Comparison of ENCODE assay signal across 8 cellular contexts in genomic region chr3:52831500-52832301, GRCh38. TPM values are rescaled to one million over a fixed set of nuclear protein-coding genes. Genes with fewer than 3 reads are reported as not detected.
DNase-seq lines count a peak whose midpoint lies in the region; ATAC-seq and TF ChIP-seq lines count a peak whose summit lies in the region.

No MANE protein-coding gene starts in this region.

- ATAC-seq in stimulated activated effector memory CD8-positive, alpha-beta T cell treated with anti-CD3 and anti-CD28 coated beads, Interleukin-12 subunit alpha, Interleukin-12 subunit beta, amount 100 ng/mL, for 72 hours = no peak
- ATAC-seq in GM19351 (IDR thresholded peaks at IDR 0.05; ENCODE audit: unreplicated experiment) (no peak), HG03565 (IDR thresholded peaks at IDR 0.05; ENCODE audit: unreplicated experiment) (no peak), HG02571 (IDR thresholded peaks at IDR 0.05; ENCODE audit: unreplicated experiment) (no peak)
- no peak for ATAC-seq in activated T-cell treated with anti-CD3 and anti-CD28 coated beads, Interleukin-2, amount 50 U/mL, for 72 hours (replicated peaks in 1 of 2)

- H3K36me3 ChIP-seq in SJCRH30 = no peaks in the 10 kb centered on the region

- H3K4me1 ChIP-seq in SJCRH30 = peaks cover 47% of the 10 kb centered on the region

- peaks cover 32% of the 10 kb centered on the region for H3K4me1 Mint-ChIP-seq in HFFc6 (ENCODE audit: low read depth)
- H3K4me1 Mint-ChIP-seq in stimulated activated effector memory CD8-positive, alpha-beta T cell treated with anti-CD3 and anti-CD28 coated beads, Interleukin-12 subunit alpha, Interleukin-12 subunit beta, amount 100 ng/mL, for 72 hours = peaks cover 10% of the 10 kb centered on the region
- peaks cover 8% of the 10 kb centered on the region for H3K4me1 Mint-ChIP-seq in activated T-cell treated with anti-CD3 and anti-CD28 coated beads, Interleukin-2, amount 50 U/mL, for 72 hours (ENCODE audit: low read depth)

- no peaks in the 10 kb centered on the region for H3K27me3 ChIP-seq in SJCRH30

- peak overlapping the region; percentile 69 for H3K27ac Mint-ChIP-seq in HFFc6
- H3K27ac Mint-ChIP-seq in stimulated activated effector memory CD8-positive, alpha-beta T cell treated with anti-CD3 and anti-CD28 coated beads, Interleukin-12 subunit alpha, Interleukin-12 subunit beta, amount 100 ng/mL, for 72 hours = peak overlapping the region; percentile 85
- no peak overlapping the region for H3K27ac Mint-ChIP-seq in activated T-cell treated with anti-CD3 and anti-CD28 coated beads, Interleukin-2, amount 50 U/mL, for 72 hours

- no peak for TF ChIP-seq CTCF in HFFc6 (IDR thresholded peaks at IDR 0.05)
- no peak for TF ChIP-seq CTCF in fibroblast of villous mesenchyme (IDR thresholded peaks at IDR 0.05; ENCODE audit: insufficient read depth, low read depth, low read length)

- peaks cover 11% of the 10 kb centered on the region for H3K27me3 Mint-ChIP-seq in HFFc6 (ENCODE audit: insufficient read depth)
- H3K27me3 Mint-ChIP-seq in activated T-cell treated with anti-CD3 and anti-CD28 coated beads, Interleukin-2, amount 50 U/mL, for 72 hours (ENCODE audit: low read depth) = no peaks in the 10 kb centered on the region

- H3K36me3 Mint-ChIP-seq in HFFc6 (ENCODE audit: low read depth) = no peaks in the 10 kb centered on the region
- H3K36me3 Mint-ChIP-seq in stimulated activated effector memory CD8-positive, alpha-beta T cell treated with anti-CD3 and anti-CD28 coated beads, Interleukin-12 subunit alpha, Interleukin-12 subunit beta, amount 100 ng/mL, for 72 hours = peaks cover 1% of the 10 kb centered on the region
- H3K36me3 Mint-ChIP-seq in activated T-cell treated with anti-CD3 and anti-CD28 coated beads, Interleukin-2, amount 50 U/mL, for 72 hours (ENCODE audit: insufficient read depth in 2 of 2) = no peaks in the 10 kb centered on the region

- DNase-seq in HFFc6 (peak; percentile 83), SJCRH30 (peak; percentile 95 to 97), fibroblast of villous mesenchyme (ENCODE audit: low read depth) (peak; percentile 81)
- DNase-seq in stimulated activated effector memory CD8-positive, alpha-beta T cell treated with anti-CD3 and anti-CD28 coated beads, Interleukin-12 subunit alpha, Interleukin-12 subunit beta, amount 100 ng/mL, for 72 hours (ENCODE audit: low spot score in 2 of 2) = no peak
- DNase-seq in activated T-cell treated with anti-CD3 and anti-CD28 coated beads, Interleukin-2, amount 50 U/mL, for 72 hours = no peak

- no peaks in the 10 kb centered on the region for H3K9me3 ChIP-seq in SJCRH30 (replicated peaks)

- H3K4me3 ChIP-seq in SJCRH30 = peak overlapping the region; percentile 13
- H3K4me3 ChIP-seq in fibroblast of villous mesenchyme (ENCODE audit: low read depth, low read length) = no peak overlapping the region

- no peaks in the 10 kb centered on the region for H3K9me3 Mint-ChIP-seq in HFFc6
- no peaks in the 10 kb centered on the region for H3K9me3 Mint-ChIP-seq in stimulated activated effector memory CD8-positive, alpha-beta T cell treated with anti-CD3 and anti-CD28 coated beads, Interleukin-12 subunit alpha, Interleukin-12 subunit beta, amount 100 ng/mL, for 72 hours
- H3K9me3 Mint-ChIP-seq in activated T-cell treated with anti-CD3 and anti-CD28 coated beads, Interleukin-2, amount 50 U/mL, for 72 hours = no peaks in the 10 kb centered on the region

- peak overlapping the region; percentile 36; the same call in 1 of the 2 replicates for H3K4me3 Mint-ChIP-seq in HFFc6
- H3K4me3 Mint-ChIP-seq in stimulated activated effector memory CD8-positive, alpha-beta T cell treated with anti-CD3 and anti-CD28 coated beads, Interleukin-12 subunit alpha, Interleukin-12 subunit beta, amount 100 ng/mL, for 72 hours = no peak overlapping the region
- no peak overlapping the region for H3K4me3 Mint-ChIP-seq in activated T-cell treated with anti-CD3 and anti-CD28 coated beads, Interleukin-2, amount 50 U/mL, for 72 hours

- H3K27ac ChIP-seq in SJCRH30 = peak overlapping the region; percentile 57

RNA-seq across cellular contexts. Expression of gene ITIH4, which starts 1.2 kb away (rescaled TPM):
- total RNA-seq in HFFc6 (2021; fragmentation: NEBNext Ultra II Directional; extraction: Animal tissue kit (Norgen Biotek cat#: 25700)) = 1 to 10 TPM in 2 of 6 experiments, under 1 TPM in 4; 0.55 to 2.4 (median 0.79) TPM
- total RNA-seq in SJCRH30 (2014; rRNA removed; shearing (Covaris generic)) = 0.71 TPM in 1 of 2 replicates, not detected in the other
- total RNA-seq in fibroblast of villous mesenchyme = 0.32 and 1.3 TPM in 2 replicates
- 10 to 100 TPM; 21.8 to 24.5 TPM for total RNA-seq in activated T-cell treated with anti-CD3 and anti-CD28 coated beads, Interleukin-2, amount 50 U/mL, for 72 hours

RNA-seq across cellular contexts. Expression of gene MUSTN1, which starts 3.1 kb away (rescaled TPM):
- under 1 TPM in 1 of 6 experiments, not detected in 5; 0.39 TPM for total RNA-seq in HFFc6 (2021; fragmentation: NEBNext Ultra II Directional; extraction: Animal tissue kit (Norgen Biotek cat#: 25700))
- 35.7 and 38.6 TPM in 2 replicates for total RNA-seq in SJCRH30 (2014; rRNA removed; shearing (Covaris generic))
- total RNA-seq in fibroblast of villous mesenchyme = not detected in 2 replicates
- total RNA-seq in activated T-cell treated with anti-CD3 and anti-CD28 coated beads, Interleukin-2, amount 50 U/mL, for 72 hours = 1 to 10 TPM; 1.3 TPM

RNA-seq across cellular contexts. Expression of gene ITIH3, which starts 37.1 kb away (rescaled TPM):
- total RNA-seq in HFFc6 (2021; fragmentation: NEBNext Ultra II Directional; extraction: Animal tissue kit (Norgen Biotek cat#: 25700)) = 1 to 10 TPM in 1 of 6 experiments, under 1 TPM in 5; 0.59 to 1.3 (median 0.70) TPM
- total RNA-seq in SJCRH30 (2014; rRNA removed; shearing (Covaris generic)) = 0.28 TPM in 1 of 2 replicates, not detected in the other
- 1.6 and 8.2 TPM in 2 replicates for total RNA-seq in fibroblast of villous mesenchyme
- total RNA-seq in activated T-cell treated with anti-CD3 and anti-CD28 coated beads, Interleukin-2, amount 50 U/mL, for 72 hours = not detected

RNA-seq across cellular contexts. Expression of gene ITIH1, which starts 54.3 kb away (rescaled TPM):
- not detected for total RNA-seq in HFFc6 (2021; fragmentation: NEBNext Ultra II Directional; extraction: Animal tissue kit (Norgen Biotek cat#: 25700))
- 0.04 TPM in 1 of 2 replicates, not detected in the other for total RNA-seq in SJCRH30 (2014; rRNA removed; shearing (Covaris generic))
- total RNA-seq in fibroblast of villous mesenchyme = not detected in 2 replicates
- not detected for total RNA-seq in activated T-cell treated with anti-CD3 and anti-CD28 coated beads, Interleukin-2, amount 50 U/mL, for 72 hours

Comparison
In these comparisons a context has a peak if more than half of its experiments do, and no peak if none do; other contexts are left out.
1. DNase-seq: peak in HFFc6 (single experiment), SJCRH30 (2 of 2) and fibroblast of villous mesenchyme (single experiment); none in stimulated activated effector memory CD8-positive, alpha-beta T cell treated with anti-CD3 and anti-CD28 coated beads, Interleukin-12 subunit alpha, Interleukin-12 subunit beta, amount 100 ng/mL, for 72 hours (0 of 2) and activated T-cell treated with anti-CD3 and anti-CD28 coated beads, Interleukin-2, amount 50 U/mL, for 72 hours (0 of 2).
2. RNA of gene MUSTN1, which starts 3.1 kb away (total RNA-seq): 35.7 to 38.6 TPM in SJCRH30; 1.3 TPM in activated T-cell treated with anti-CD3 and anti-CD28 coated beads, Interleukin-2, amount 50 U/mL, for 72 hours, 0.39 TPM in HFFc6 and not detected in fibroblast of villous mesenchyme; every median in the first group is over 10 times any median in the second.